Comparison of ENCODE assay signal across 1 cellular context in genomic region chr6:167154291-167154690, GRCh38.
TF ChIP-seq lines count a peak whose summit lies in the region.

No MANE protein-coding gene starts in this region.

TF ChIP-seq in HepG2, 621 proteins besides CTCF, POLR2A, EP300 and RAD21:
- TF ChIP-seq ZNF33A (CRISPR knock-in tag; IDR thresholded peaks at IDR 0.05; ENCODE audit: borderline replicate concordance) (no peak), ZNF275 (CRISPR knock-in tag; IDR thresholded peaks at IDR 0.05; ENCODE audit: borderline replicate concordance) (no peak), ZNF7 (CRISPR knock-in tag; IDR thresholded peaks at IDR 0.05) (no peak), TRAFD1 (CRISPR knock-in tag; IDR thresholded peaks at IDR 0.05; ENCODE audit: borderline replicate concordance) (no peak)
